8 cellular contexts compared by ENCODE assay signal in the genomic region with DNA sequence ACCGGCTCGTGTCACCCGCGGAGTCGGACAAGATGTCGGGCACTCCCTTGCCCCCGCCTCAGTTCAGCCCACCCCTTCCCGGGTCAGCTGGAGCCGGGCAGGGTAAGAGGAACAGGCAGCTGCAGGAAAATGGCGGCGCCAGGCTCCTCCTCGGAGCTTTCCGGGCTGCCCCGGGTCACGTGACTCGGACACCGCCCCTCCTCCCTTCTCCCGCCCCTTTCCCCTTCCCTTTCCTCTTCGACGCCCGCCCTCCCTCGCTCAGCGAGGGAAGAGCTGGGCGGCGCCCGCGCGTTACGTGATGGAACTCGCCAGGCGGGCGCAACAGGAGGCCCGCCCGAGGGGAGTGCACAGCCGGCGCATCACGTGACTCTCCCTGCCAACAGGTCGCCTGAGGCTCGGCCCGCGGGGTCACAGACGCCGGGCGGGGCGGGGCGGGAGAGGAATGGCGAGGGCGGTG.
DNase-seq lines count a peak whose midpoint lies in the region; ATAC-seq and TF ChIP-seq lines count a peak whose summit lies in the region.

A gene with protein sequence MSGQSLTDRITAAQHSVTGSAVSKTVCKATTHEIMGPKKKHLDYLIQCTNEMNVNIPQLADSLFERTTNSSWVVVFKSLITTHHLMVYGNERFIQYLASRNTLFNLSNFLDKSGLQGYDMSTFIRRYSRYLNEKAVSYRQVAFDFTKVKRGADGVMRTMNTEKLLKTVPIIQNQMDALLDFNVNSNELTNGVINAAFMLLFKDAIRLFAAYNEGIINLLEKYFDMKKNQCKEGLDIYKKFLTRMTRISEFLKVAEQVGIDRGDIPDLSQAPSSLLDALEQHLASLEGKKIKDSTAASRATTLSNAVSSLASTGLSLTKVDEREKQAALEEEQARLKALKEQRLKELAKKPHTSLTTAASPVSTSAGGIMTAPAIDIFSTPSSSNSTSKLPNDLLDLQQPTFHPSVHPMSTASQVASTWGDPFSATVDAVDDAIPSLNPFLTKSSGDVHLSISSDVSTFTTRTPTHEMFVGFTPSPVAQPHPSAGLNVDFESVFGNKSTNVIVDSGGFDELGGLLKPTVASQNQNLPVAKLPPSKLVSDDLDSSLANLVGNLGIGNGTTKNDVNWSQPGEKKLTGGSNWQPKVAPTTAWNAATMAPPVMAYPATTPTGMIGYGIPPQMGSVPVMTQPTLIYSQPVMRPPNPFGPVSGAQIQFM (minus strand): TSS at position 134 of the 457 bp plus-strand sequence. CDS start 304 bp downstream, outside the sequence.

- peaks cover 31% of the 10 kb centered on the region for H3K4me1 Mint-ChIP-seq in central memory CD8-positive, alpha-beta T cell

- DNase-seq in AG09309 (ENCODE audit: low read depth) (peak; percentile 95), NCI-H446 (lab: John Stamatoyannopoulos, UW) (peak; percentile 95 to 99), iris pigment epithelial cell (ENCODE audit: low read depth) (peak; percentile 99)
- DNase-seq in activated CD4-positive, CD25-positive, alpha-beta regulatory T cell treated with anti-CD3 and anti-CD28 coated beads, Interleukin-2, amount 50 U/mL, for 16 hours (ENCODE audit: low read depth, low spot score), result peak; percentile 88
- DNase-seq in central memory CD8-positive, alpha-beta T cell (ENCODE audit: low spot score in 2 of 2), result peak; percentile 92
- peak; percentile 94 for DNase-seq in stimulated activated CD4-positive, alpha-beta T cell treated with anti-CD3 and anti-CD28 coated beads, Interleukin-12 subunit alpha, Interleukin-12 subunit beta, amount 100 ng/mL, for 4 hours

- H3K9me3 Mint-ChIP-seq in central memory CD8-positive, alpha-beta T cell, result no peaks in the 10 kb centered on the region

- peak within 1 kb of the TSS; percentile 94 for H3K4me3 Mint-ChIP-seq in central memory CD8-positive, alpha-beta T cell

- peaks cover 17% of the 10 kb centered on the region for H3K36me3 Mint-ChIP-seq in central memory CD8-positive, alpha-beta T cell (ENCODE audit: insufficient read depth)

- H3K27me3 Mint-ChIP-seq in central memory CD8-positive, alpha-beta T cell, result no peaks in the 10 kb centered on the region

- H3K4me3 ChIP-seq in AG09309 (ENCODE audit: control insufficient read depth, low read depth, low read length), result peak within 1 kb of the TSS; percentile 99

- TF ChIP-seq CTCF in AG09309 (IDR thresholded peaks at IDR 0.05; ENCODE audit: control insufficient read depth, insufficient read depth, low read depth, low read length, missing control alignments), result no peak

- ATAC-seq in GM19025 (IDR thresholded peaks at IDR 0.05; ENCODE audit: low read depth, unreplicated experiment) (peak; percentile 89), HG03342 (IDR thresholded peaks at IDR 0.05; ENCODE audit: unreplicated experiment) (peak; percentile 84)
- peak; percentile 84 for ATAC-seq in central memory CD8-positive, alpha-beta T cell (replicated peaks; ENCODE audit: extremely low read depth, poor library complexity, severe bottlenecking)

- H3K27ac Mint-ChIP-seq in central memory CD8-positive, alpha-beta T cell (ENCODE audit: low read depth), result peak within 1 kb of the TSS; percentile 98

Comparison
In these comparisons a context has a peak if more than half of its experiments do, and no peak if none do; other contexts are left out.
1. Peak in every context shown above with its lines: DNase-seq, ATAC-seq and H3K4me3 ChIP-seq.